In genomic region chr16:48164907-48165715, GRCh38 we compare ENCODE assay signal across 8 cellular contexts. TPM values are rescaled to one million over a fixed set of nuclear protein-coding genes. Genes with fewer than 3 reads are reported as not detected.
DNase-seq lines count a peak whose midpoint lies in the region; ATAC-seq and TF ChIP-seq lines count a peak whose summit lies in the region.

No MANE protein-coding gene starts in this region.

- H3K4me3 ChIP-seq in Peyer's patch, result no peak overlapping the region

- peak; percentile 80 for ATAC-seq in GM19397 (IDR thresholded peaks at IDR 0.05; ENCODE audit: unreplicated experiment)

- H3K27ac Mint-ChIP-seq in CD14-positive monocyte (peak overlapping the region in 6 of 7 donors; percentile 1 to 85 (median 73)), nephron progenitor cell (peak overlapping the region; percentile 7)

- no peak overlapping the region for H3K27ac ChIP-seq in Peyer's patch

- peaks cover 2 to 10% (median 2%) of the 10 kb centered on the region in 3 donors for H3K27me3 Mint-ChIP-seq in CD14-positive monocyte (ENCODE audit: low read depth in 3 of 3)
- H3K27me3 Mint-ChIP-seq in nephron progenitor cell (ENCODE audit: low read depth, poor library complexity), result peaks cover 16% of the 10 kb centered on the region

- H3K4me1 Mint-ChIP-seq in CD14-positive monocyte (peaks cover 33% of the 10 kb centered on the region), nephron progenitor cell (peaks cover 31% of the 10 kb centered on the region)

- H3K9me3 ChIP-seq in Peyer's patch, result no peaks in the 10 kb centered on the region

- no peaks in the 10 kb centered on the region for H3K4me1 ChIP-seq in Peyer's patch

- intact Hi-C loops in CD14-positive monocyte (cut with micrococcal nuclease), result loop anchor here (5.0 to 10.0 kb wide), 3 partner anchors 470 to 1218 kb away; no protein-coding TSS in a partner anchor

- no peaks in the 10 kb centered on the region for H3K36me3 ChIP-seq in Peyer's patch

- peaks cover 0 to 1% (median 0%) of the 10 kb centered on the region in 7 donors for H3K9me3 Mint-ChIP-seq in CD14-positive monocyte
- no peaks in the 10 kb centered on the region for H3K9me3 Mint-ChIP-seq in nephron progenitor cell

- TF ChIP-seq CTCF in CD14-positive monocyte (IDR thresholded peaks at IDR 0.05) (peak; percentile 91), Peyer's patch (IDR thresholded peaks at IDR 0.05) (peak; percentile 50 to 79 (median 74)), nephron progenitor cell (IDR thresholded peaks at IDR 0.05) (peak; percentile 93)

- H3K27me3 ChIP-seq in Peyer's patch, result no peaks in the 10 kb centered on the region

- H3K4me3 Mint-ChIP-seq in CD14-positive monocyte, result peak overlapping the region in 1 of 2 donors; percentile 1
- no peak overlapping the region for H3K4me3 Mint-ChIP-seq in nephron progenitor cell

- H3K36me3 Mint-ChIP-seq in CD14-positive monocyte (no peaks in the 10 kb centered on the region), nephron progenitor cell (ENCODE audit: low read depth) (no peaks in the 10 kb centered on the region)

- no peak for TF ChIP-seq POLR2A in Peyer's patch (IDR thresholded peaks at IDR 0.05)

- DNase-seq in CD14-positive monocyte (ENCODE audit: low spot score), result peak; percentile 80
- DNase-seq in HS-27A (ENCODE audit: low read depth), result peak; percentile 64
- DNase-seq in Peyer's patch, result peak; percentile 46 to 84 (median 80)
- DNase-seq in activated T-helper 1 cell treated with Interleukin-2 at 50 U/mL for 16 hours (ENCODE audit: low read depth), result peak; percentile 30
- DNase-seq in fibroblast of peridontal ligament (ENCODE audit: extremely low read depth), result peak; percentile 75
- DNase-seq in nephron progenitor cell, result peak; percentile 85
- peak; percentile 47 for DNase-seq in stimulated activated naive CD4-positive, alpha-beta T cell treated with Interleukin-2 at 50 U/mL for 16 hours (lab: John Stamatoyannopoulos, UW)

RNA-seq across cellular contexts. Expression of gene ABCC12, which starts 9.3 kb away (rescaled TPM):
- polyA plus RNA-seq in CD14-positive monocyte, result not detected
- total RNA-seq in Peyer's patch, result not detected

Comparison
In these comparisons a context has a peak if more than half of its experiments do, and no peak if none do; other contexts are left out.
1. DNase-seq: peak in every context shown above with its lines; median percentile 85 in nephron progenitor cell; 80 in CD14-positive monocyte; 80 in Peyer's patch; 75 in fibroblast of peridontal ligament; 64 in HS-27A; 47 in stimulated activated naive CD4-positive, alpha-beta T cell treated with Interleukin-2 at 50 U/mL for 16 hours; 30 in activated T-helper 1 cell treated with Interleukin-2 at 50 U/mL for 16 hours.